Comparison of ENCODE assay signal across 21 cellular contexts in the genomic region with DNA sequence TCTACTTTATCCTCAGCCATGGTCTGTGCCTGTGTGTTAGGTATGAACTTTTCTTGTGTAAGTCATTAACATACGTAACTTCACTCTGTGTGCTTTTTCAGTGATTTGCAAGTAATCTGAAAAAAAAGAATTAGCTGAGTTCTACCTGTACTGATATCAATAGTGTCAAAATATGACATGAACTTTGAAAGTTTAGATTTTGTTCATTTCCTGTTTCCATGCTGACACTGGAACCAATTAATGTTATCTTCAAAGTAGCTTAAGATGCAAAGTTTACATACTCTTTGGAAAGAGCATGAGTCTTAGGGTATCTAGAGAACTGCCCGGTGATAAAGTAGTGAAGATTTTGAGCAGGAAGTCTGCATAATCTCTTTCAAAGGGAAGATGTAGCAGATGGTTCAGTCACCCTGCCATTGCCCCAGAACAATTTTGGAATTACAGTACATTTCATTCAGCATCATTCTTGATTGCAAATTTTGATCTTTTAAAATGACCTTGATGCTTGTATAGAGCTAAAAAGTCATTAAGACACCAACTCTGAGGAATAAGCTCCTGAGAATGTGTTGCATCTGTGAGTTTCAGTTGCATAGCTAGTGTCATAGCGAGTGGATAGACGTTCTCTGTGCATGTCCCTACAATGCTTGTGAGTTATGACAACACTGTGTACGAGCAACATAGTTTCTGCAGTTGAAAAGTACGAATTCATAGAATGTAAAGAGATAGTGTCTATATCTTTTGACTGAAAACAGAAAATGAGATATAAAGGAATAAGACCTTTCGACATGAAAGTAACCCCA.
DNase-seq lines count a peak whose midpoint lies in the region; ATAC-seq and TF ChIP-seq lines count a peak whose summit lies in the region.
"Had no signal": no experiment of that assay in that cellular context is flagged by ENCODE, and none has a peak within 500 bp of the region (broad histone marks: within the 10 kb centered on the region; RNA-seq: fewer than 3 reads in every experiment).

No MANE protein-coding gene starts in this region.

- POLR2A ChIA-PET in activated CD4-positive, alpha-beta T cell treated with anti-CD3 and anti-CD28 coated beads for 36 hours (lab: Charles Lee) = interaction anchor here (0.5 to 2.1 kb wide), 8 partner anchors 12 to 563 kb away, joined by 3 to 16 read pairs (median 4); no protein-coding TSS in a partner anchor
- POLR2A ChIA-PET in CD4-positive, alpha-beta memory T cell (lab: Charles Lee; ENCODE audit: partially characterized antibody) = no interaction called here

- no peaks in the 10 kb centered on the region for H3K9me3 ChIP-seq in CD4-positive, alpha-beta memory T cell (ENCODE audit: control insufficient read depth in 1 of 2, low read length in 2 of 2)
- H3K9me3 ChIP-seq in left lung = no peaks in the 10 kb centered on the region
- H3K9me3 ChIP-seq: ascending aorta had no signal

- no peaks in the 10 kb centered on the region for H3K27me3 ChIP-seq in CD4-positive, alpha-beta memory T cell (ENCODE audit: insufficient read depth, low read length)
- H3K27me3 ChIP-seq in left lung = no peaks in the 10 kb centered on the region
- H3K27me3 ChIP-seq: ascending aorta had no signal

- H3K27ac ChIP-seq in CD4-positive, alpha-beta memory T cell (ENCODE audit: low read depth, low read length) = no peak overlapping the region
- no peak overlapping the region for H3K27ac ChIP-seq in left lung
- H3K27ac ChIP-seq: ascending aorta had no signal

- H3K9me3 Mint-ChIP-seq in activated CD4-positive, alpha-beta T cell treated with anti-CD3 and anti-CD28 coated beads for 36 hours (ENCODE audit: low read depth) = no peaks in the 10 kb centered on the region
- no peaks in the 10 kb centered on the region for H3K9me3 Mint-ChIP-seq in CD4-positive, alpha-beta memory T cell
- no peaks in the 10 kb centered on the region for H3K9me3 Mint-ChIP-seq in T-helper 2 cell treated with Interferon-gamma antibody and Interleukin-4, amounts not matched to agents 5 μg/mL and 100 μg/mL, for 36 hours
- no peaks in the 10 kb centered on the region for H3K9me3 Mint-ChIP-seq in mesothelial cell of epicardium

- H3K4me3 ChIP-seq in CD4-positive, alpha-beta memory T cell (ENCODE audit: low read length in 2 of 2) = no peak overlapping the region
- no peak overlapping the region for H3K4me3 ChIP-seq in left lung
- H3K4me3 ChIP-seq: ascending aorta had no signal

- ATAC-seq in activated CD4-positive, alpha-beta T cell treated with anti-CD3 and anti-CD28 coated beads for 36 hours = peak; percentile 86
- ATAC-seq in GM21360 (IDR thresholded peaks at IDR 0.05; ENCODE audit: unreplicated experiment) (no peak), left lung (no peak)
- ATAC-seq: HepG2 had no signal

- no peak for TF ChIP-seq CTCF in mesothelial cell of epicardium (IDR thresholded peaks at IDR 0.05; ENCODE audit: unreplicated experiment)
- no peak for TF ChIP-seq CTCF in left lung (IDR thresholded peaks at IDR 0.05)

- no peak for DNase-seq in activated CD4-positive, alpha-beta T cell treated with anti-CD3 and anti-CD28 coated beads for 36 hours
- DNase-seq in activated CD4-positive, alpha-beta T cell treated with anti-CD3 and anti-CD28 coated beads, Interleukin-2, amount 50 U/mL, for 1 hour = no peak
- no peak for DNase-seq in CD4-positive, alpha-beta memory T cell
- DNase-seq in T-helper 2 cell treated with Interferon-gamma antibody and Interleukin-4, amounts not matched to agents 5 μg/mL and 100 μg/mL, for 36 hours (ENCODE audit: low spot score) = no peak
- DNase-seq in mesothelial cell of epicardium (ENCODE audit: low spot score in 2 of 2, unreplicated experiment in 2 of 2) (no peak), HPDE6-E6E7 (ENCODE audit: extremely low spot score) (no peak), left lung (no peak)
- DNase-seq: 8988T; activated CD4-positive, alpha-beta T cell treated with anti-CD3 and anti-CD28 coated beads, Interleukin-2, amount 50 U/mL, for 4 hours; activated gamma-delta T cell; cerebellar nuclear complex; foreskin melanocyte; hippocampal formation; NCI-H1417; NCI-H2107; NCI-H510A treated with DMSO at 0.1 percent for 48 hours; small intestine; stimulated activated CD4-positive, alpha-beta T cell treated with anti-CD3 and anti-CD28 coated beads, Interleukin-4, amount 100 ng/mL, for 24 hours had no signal

- H3K36me3 Mint-ChIP-seq in activated CD4-positive, alpha-beta T cell treated with anti-CD3 and anti-CD28 coated beads for 36 hours (ENCODE audit: low read depth) = peaks cover 24% of the 10 kb centered on the region
- peaks cover 44 to 49% of the 10 kb centered on the region in 2 donors for H3K36me3 Mint-ChIP-seq in CD4-positive, alpha-beta memory T cell
- peaks cover 38% of the 10 kb centered on the region for H3K36me3 Mint-ChIP-seq in T-helper 2 cell treated with Interferon-gamma antibody and Interleukin-4, amounts not matched to agents 5 μg/mL and 100 μg/mL, for 36 hours (ENCODE audit: low read depth)
- H3K36me3 Mint-ChIP-seq in mesothelial cell of epicardium = peaks cover 18% of the 10 kb centered on the region

- H3K4me1 Mint-ChIP-seq in activated CD4-positive, alpha-beta T cell treated with anti-CD3 and anti-CD28 coated beads for 36 hours = peaks cover 34% of the 10 kb centered on the region
- H3K4me1 Mint-ChIP-seq in CD4-positive, alpha-beta memory T cell = peaks cover 6 to 16% (median 14%) of the 10 kb centered on the region in 4 donors
- H3K4me1 Mint-ChIP-seq in T-helper 2 cell treated with Interferon-gamma antibody and Interleukin-4, amounts not matched to agents 5 μg/mL and 100 μg/mL, for 36 hours (ENCODE audit: low read depth) = peaks cover 10% of the 10 kb centered on the region
- H3K4me1 Mint-ChIP-seq in mesothelial cell of epicardium = peaks cover 63% of the 10 kb centered on the region

- intact Hi-C loops in activated CD4-positive, alpha-beta T cell treated with anti-CD3 and anti-CD28 coated beads for 36 hours (cut with DNase I, micrococcal nuclease) = loop anchor here (1.0 kb wide), 2 partner anchors 42 to 71 kb away; no protein-coding TSS in a partner anchor
- intact Hi-C loops in CD4-positive, alpha-beta memory T cell (cut with micrococcal nuclease) = no loop called here
- intact Hi-C loops in left lung (cut with DNase I) = no loop called here

- H3K27me3 Mint-ChIP-seq in activated CD4-positive, alpha-beta T cell treated with anti-CD3 and anti-CD28 coated beads for 36 hours = no peaks in the 10 kb centered on the region
- no peaks in the 10 kb centered on the region for H3K27me3 Mint-ChIP-seq in CD4-positive, alpha-beta memory T cell
- no peaks in the 10 kb centered on the region for H3K27me3 Mint-ChIP-seq in T-helper 2 cell treated with Interferon-gamma antibody and Interleukin-4, amounts not matched to agents 5 μg/mL and 100 μg/mL, for 36 hours (ENCODE audit: low read depth)
- H3K27me3 Mint-ChIP-seq in mesothelial cell of epicardium (ENCODE audit: low read depth) = no peaks in the 10 kb centered on the region

- no peaks in the 10 kb centered on the region for H3K4me1 ChIP-seq in CD4-positive, alpha-beta memory T cell (ENCODE audit: insufficient read depth, low read length)
- no peaks in the 10 kb centered on the region for H3K4me1 ChIP-seq in left lung

- CTCF ChIA-PET in activated CD4-positive, alpha-beta T cell treated with anti-CD3 and anti-CD28 coated beads for 36 hours (lab: Charles Lee) = interaction anchor here (0.7 to 2.8 kb wide), 13 partner anchors 11 to 1267 kb away, joined by 3 to 10 read pairs (median 4); no protein-coding TSS in a partner anchor
- CTCF ChIA-PET in CD4-positive, alpha-beta memory T cell (lab: Charles Lee; ENCODE audit: partially characterized antibody) = interaction anchor here (1.1 to 1.9 kb wide), 2 partner anchors 22 to 28 kb away, joined by 3 to 5 read pairs; no protein-coding TSS in a partner anchor

- no peaks in the 10 kb centered on the region for H3K36me3 ChIP-seq in CD4-positive, alpha-beta memory T cell (ENCODE audit: insufficient read depth, low read length)
- peaks cover 0 to 15% of the 10 kb centered on the region in 2 donors for H3K36me3 ChIP-seq in left lung

- peak overlapping the region; percentile 89 for H3K27ac Mint-ChIP-seq in activated CD4-positive, alpha-beta T cell treated with anti-CD3 and anti-CD28 coated beads for 36 hours
- H3K27ac Mint-ChIP-seq in CD4-positive, alpha-beta memory T cell = peak overlapping the region in 6 of 7 donors; percentile 7 to 76 (median 36)
- H3K27ac Mint-ChIP-seq in T-helper 2 cell treated with Interferon-gamma antibody and Interleukin-4, amounts not matched to agents 5 μg/mL and 100 μg/mL, for 36 hours = peak overlapping the region; percentile 53
- H3K27ac Mint-ChIP-seq in mesothelial cell of epicardium = peak overlapping the region; percentile 23

- H3K4me3 Mint-ChIP-seq in activated CD4-positive, alpha-beta T cell treated with anti-CD3 and anti-CD28 coated beads for 36 hours = peak overlapping the region; percentile 4
- H3K4me3 Mint-ChIP-seq in CD4-positive, alpha-beta memory T cell = no peak overlapping the region
- H3K4me3 Mint-ChIP-seq in T-helper 2 cell treated with Interferon-gamma antibody and Interleukin-4, amounts not matched to agents 5 μg/mL and 100 μg/mL, for 36 hours = no peak overlapping the region
- no peak overlapping the region for H3K4me3 Mint-ChIP-seq in mesothelial cell of epicardium

Comparison
In these comparisons a context has a peak if more than half of its experiments do, and no peak if none do; other contexts are left out.
1. H3K27ac Mint-ChIP-seq: peak in every context shown above with its lines; median percentile 89 in activated CD4-positive, alpha-beta T cell treated with anti-CD3 and anti-CD28 coated beads for 36 hours; 53 in T-helper 2 cell treated with Interferon-gamma antibody and Interleukin-4, amounts not matched to agents 5 μg/mL and 100 μg/mL, for 36 hours; 36 in CD4-positive, alpha-beta memory T cell; 23 in mesothelial cell of epicardium.
2. intact Hi-C loops: an anchor here in activated CD4-positive, alpha-beta T cell treated with anti-CD3 and anti-CD28 coated beads for 36 hours (1.0 kb wide); none called in CD4-positive, alpha-beta memory T cell and left lung.